In genomic region chr11:125123947-125124633, GRCh38 we compare ENCODE assay signal across 9 cellular contexts. TPM values are rescaled to one million over a fixed set of nuclear protein-coding genes. Genes with fewer than 3 reads are reported as not detected.
DNase-seq lines count a peak whose midpoint lies in the region; ATAC-seq, FAIRE-seq and TF ChIP-seq lines count a peak whose summit lies in the region.
"Had no signal": no experiment of that assay in that cellular context is flagged by ENCODE, and none has a peak within 500 bp of the region (broad histone marks: within the 10 kb centered on the region; RNA-seq: fewer than 3 reads in every experiment).

No MANE protein-coding gene starts in this region.

- H3K27ac ChIP-seq in C4-2B: no peak overlapping the region
- peak overlapping the region; percentile 44; the same call in 1 of the 2 replicates for H3K27ac ChIP-seq in SJCRH30
- peak overlapping the region in 1 of 2 donors; percentile 74 for H3K27ac ChIP-seq in lung (ENCODE audit: low read depth in 1 of 2, low read length in 1 of 2)
- H3K27ac ChIP-seq in thoracic aorta: no peak overlapping the region

- ATAC-seq in GM19025 (IDR thresholded peaks at IDR 0.05; ENCODE audit: low read depth, unreplicated experiment) (peak; percentile 89), lung (ENCODE audit: insufficient read depth, low FRiP score) (peak; percentile 54), thoracic aorta (ENCODE audit: insufficient number of reproducible peaks, low FRiP score, low read depth) (no peak)

- no peak for FAIRE-seq in HTR-8/SVneo (lab: Jason Lieb, UNC)

- H3K27me3 ChIP-seq in SJCRH30 (no peaks in the 10 kb centered on the region), lung (ENCODE audit: control insufficient read depth, insufficient read depth) (no peaks in the 10 kb centered on the region), thoracic aorta (replicated peaks; ENCODE audit: insufficient read depth) (no peaks in the 10 kb centered on the region)

- TF ChIP-seq CTCF in C4-2B (conservative IDR thresholded peaks at IDR 0.05): peak; percentile 87
- TF ChIP-seq CTCF in lung (IDR thresholded peaks at IDR 0.05; ENCODE audit: control extremely low read depth, extremely low read depth): peak; percentile 12
- peak; percentile 24 for TF ChIP-seq CTCF in thoracic aorta (IDR thresholded peaks at IDR 0.05)

- peaks cover 22% of the 10 kb centered on the region for H3K4me1 ChIP-seq in SJCRH30
- peaks cover 0 to 2% of the 10 kb centered on the region in 2 donors for H3K4me1 ChIP-seq in lung (ENCODE audit: control insufficient read depth in 2 of 2, insufficient read depth in 2 of 2, low read length in 2 of 2)
- H3K4me1 ChIP-seq in thoracic aorta (ENCODE audit: control insufficient read depth in 1 of 2, low read depth in 2 of 2): peaks cover 0 to 8% of the 10 kb centered on the region in 2 donors

- H3K9me3 ChIP-seq in SJCRH30 (replicated peaks): no peaks in the 10 kb centered on the region
- H3K9me3 ChIP-seq in lung (ENCODE audit: control insufficient read depth in 2 of 2, insufficient read depth in 1 of 2, low read length in 1 of 2): no peaks in the 10 kb centered on the region
- no peaks in the 10 kb centered on the region for H3K9me3 ChIP-seq in thoracic aorta

- 55 to 65% methylated on average over 10 of the region's 10 CpGs for WGBS in lung, 2 donors

- peak; percentile 51 for DNase-seq in HTR-8/SVneo (ENCODE audit: insufficient read length, low spot score)
- peak; percentile 76 to 88 for DNase-seq in SJCRH30
- peak; percentile 19 for DNase-seq in cerebellum (ENCODE audit: low spot score)
- peak; percentile 60 for DNase-seq in lung (ENCODE audit: low spot score)
- no peak for DNase-seq in thoracic aorta (ENCODE audit: low spot score)
- DNase-seq in NCI-H2227 treated with DMSO at 0.1 percent for 48 hours (lab: John Stamatoyannopoulos, UW): no peak

- H3K4me3 ChIP-seq in SJCRH30 (peak overlapping the region; percentile 36), lung (no peak overlapping the region), thoracic aorta (peak overlapping the region; percentile 33)

- H3K36me3 ChIP-seq in SJCRH30 (no peaks in the 10 kb centered on the region), lung (ENCODE audit: control insufficient read depth in 2 of 2, insufficient read depth in 2 of 2, low read length in 2 of 2) (no peaks in the 10 kb centered on the region), thoracic aorta (no peaks in the 10 kb centered on the region)

RNA-seq across cellular contexts. Expression of gene TMEM218, which starts 12.7 kb away (rescaled TPM):
- 19.1 and 22.0 TPM in 2 replicates for total RNA-seq in SJCRH30 (2014; rRNA removed; shearing (Covaris generic))
- total RNA-seq in cerebellum: 22.0 TPM
- 10 to 100 TPM; 24.6 to 39.9 TPM for total RNA-seq in lung
- 10 to 100 TPM; 23.3 to 30.2 TPM for polyA plus RNA-seq in lung
- 10 to 100 TPM; 15.2 to 17.7 TPM for total RNA-seq in thoracic aorta

RNA-seq across cellular contexts. Expression of gene PKNOX2, which starts 40.5 kb away (rescaled TPM):
- 13.1 and 15.1 TPM in 2 replicates for total RNA-seq in SJCRH30 (2014; rRNA removed; shearing (Covaris generic))
- total RNA-seq in cerebellum: 6.4 TPM
- total RNA-seq in lung: 10 to 100 TPM in 1 of 2 donors, 1 to 10 TPM in 1; 9.3 to 10.6 TPM
- 1 to 10 TPM; 3.1 to 6.5 TPM for polyA plus RNA-seq in lung
- total RNA-seq in thoracic aorta: 1 to 10 TPM; 1.4 to 9.2 TPM
- total RNA-seq: T-helper 1 cell treated with Interleukin-12 subunit alpha and Interleukin-12 subunit beta and Interleukin-4 antibody, amounts not matched to agents 30 ng/mL and 1 ng/mL, for 36 hours had no signal

Comparison
In these comparisons a context has a peak if more than half of its experiments do, and no peak if none do; other contexts are left out.
1. CTCF ChIP-seq: peak in every context shown above with its lines; median percentile 87 in C4-2B; 24 in thoracic aorta; 12 in lung.
2. DNase-seq: peak in HTR-8/SVneo (single experiment), SJCRH30 (2 of 2), cerebellum (single experiment) and lung (single experiment); none in thoracic aorta (single experiment) and NCI-H2227 treated with DMSO at 0.1 percent for 48 hours (single experiment).